In the genomic region with DNA sequence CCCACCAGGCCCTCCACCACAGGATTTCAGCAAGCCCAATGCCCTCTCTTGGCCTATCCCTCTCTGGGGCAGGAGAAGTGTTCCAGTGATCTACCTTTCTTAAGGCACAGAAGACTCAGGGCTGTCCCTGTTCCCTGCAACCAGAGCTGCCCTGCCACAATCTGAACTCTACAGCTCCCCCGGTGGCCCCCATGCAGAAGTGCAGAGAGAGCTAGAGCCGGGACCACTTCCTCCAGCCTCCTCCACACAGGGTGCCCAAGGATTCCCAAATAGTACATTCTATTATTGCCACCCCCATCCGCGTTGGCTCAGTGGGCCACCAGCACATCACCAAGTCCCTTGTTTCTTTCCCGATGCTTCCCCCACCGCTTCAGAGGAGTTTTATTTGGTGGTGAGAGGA, we compare ENCODE assay signal across 8 cellular contexts.
DNase-seq lines count a peak whose midpoint lies in the region; ATAC-seq and TF ChIP-seq lines count a peak whose summit lies in the region.

No MANE protein-coding gene starts in this region.

- no peaks in the 10 kb centered on the region for H3K4me1 ChIP-seq in lung (ENCODE audit: control insufficient read depth in 2 of 2, insufficient read depth in 2 of 2, low read length in 2 of 2)

- no peaks in the 10 kb centered on the region for H3K9me3 ChIP-seq in lung (ENCODE audit: control insufficient read depth in 2 of 2, insufficient read depth in 1 of 2, low read length in 1 of 2)

- no peak overlapping the region for H3K27ac Mint-ChIP-seq in activated CD4-positive, alpha-beta T cell treated with anti-CD3 and anti-CD28 coated beads, Interleukin-2, amount 10 ng/mL, durations not matched to agents 24 days and 14 days

- H3K27me3 ChIP-seq in lung (ENCODE audit: control insufficient read depth, insufficient read depth): no peaks in the 10 kb centered on the region

- H3K4me3 ChIP-seq in lung: no peak overlapping the region

- WGBS in lung, 2 donors: 43 to 48% methylated on average over 6 of the region's 6 CpGs

- H3K36me3 Mint-ChIP-seq in activated CD4-positive, alpha-beta T cell treated with anti-CD3 and anti-CD28 coated beads, Interleukin-2, amount 10 ng/mL, durations not matched to agents 24 days and 14 days (ENCODE audit: low read depth): no peaks in the 10 kb centered on the region

- no peak overlapping the region for H3K4me3 Mint-ChIP-seq in activated CD4-positive, alpha-beta T cell treated with anti-CD3 and anti-CD28 coated beads, Interleukin-2, amount 10 ng/mL, durations not matched to agents 24 days and 14 days

- peak; percentile 4 for TF ChIP-seq CTCF in lung (IDR thresholded peaks at IDR 0.05; ENCODE audit: control extremely low read depth, extremely low read depth)

- no peaks in the 10 kb centered on the region for H3K27me3 Mint-ChIP-seq in activated CD4-positive, alpha-beta T cell treated with anti-CD3 and anti-CD28 coated beads, Interleukin-2, amount 10 ng/mL, durations not matched to agents 24 days and 14 days

- no peaks in the 10 kb centered on the region for H3K4me1 Mint-ChIP-seq in activated CD4-positive, alpha-beta T cell treated with anti-CD3 and anti-CD28 coated beads, Interleukin-2, amount 10 ng/mL, durations not matched to agents 24 days and 14 days

- H3K9me3 Mint-ChIP-seq in activated CD4-positive, alpha-beta T cell treated with anti-CD3 and anti-CD28 coated beads, Interleukin-2, amount 10 ng/mL, durations not matched to agents 24 days and 14 days: no peaks in the 10 kb centered on the region

- peak; percentile 54 for DNase-seq in activated CD4-positive, alpha-beta T cell treated with anti-CD3 and anti-CD28 coated beads, Interleukin-2, amount 10 ng/mL, durations not matched to agents 24 days and 14 days
- DNase-seq in activated CD4-positive, alpha-beta T cell treated with anti-CD3 and anti-CD28 coated beads, Interleukin-2, amount 50 U/mL, for 4 hours: no peak
- DNase-seq in NCI-H226: peak; percentile 35
- DNase-seq in dermis blood vessel endothelial cell: peak; percentile 62
- no peak for DNase-seq in lung (ENCODE audit: low spot score)

- ATAC-seq in lung (ENCODE audit: insufficient read depth, low FRiP score) (no peak), GM21526 (IDR thresholded peaks at IDR 0.05; ENCODE audit: low FRiP score, unreplicated experiment) (no peak), GM21576 (IDR thresholded peaks at IDR 0.05; ENCODE audit: unreplicated experiment) (no peak), HG02588 (IDR thresholded peaks at IDR 0.05; ENCODE audit: unreplicated experiment) (no peak)

- intact Hi-C loops in activated CD4-positive, alpha-beta T cell treated with anti-CD3 and anti-CD28 coated beads, Interleukin-2, amount 10 ng/mL, durations not matched to agents 24 days and 14 days (cut with micrococcal nuclease): no loop called here

- H3K36me3 ChIP-seq in lung (ENCODE audit: control insufficient read depth in 2 of 2, insufficient read depth in 2 of 2, low read length in 2 of 2): no peaks in the 10 kb centered on the region

- H3K27ac ChIP-seq in lung (ENCODE audit: low read depth in 1 of 2, low read length in 1 of 2): no peak overlapping the region

Comparison
In these comparisons a context has a peak if more than half of its experiments do, and no peak if none do; other contexts are left out.
1. DNase-seq: peak in activated CD4-positive, alpha-beta T cell treated with anti-CD3 and anti-CD28 coated beads, Interleukin-2, amount 10 ng/mL, durations not matched to agents 24 days and 14 days (single experiment), NCI-H226 (single experiment) and dermis blood vessel endothelial cell (single experiment); none in activated CD4-positive, alpha-beta T cell treated with anti-CD3 and anti-CD28 coated beads, Interleukin-2, amount 50 U/mL, for 4 hours (0 of 2) and lung (single experiment).